23 cellular contexts compared by ENCODE assay signal in genomic region chr9:86184125-86184524, GRCh38.
A peak's percentile ranks its signal among the peaks of the same experiment; 100 is the strongest.
DNase-seq lines count a peak whose midpoint lies in the region; ATAC-seq and TF ChIP-seq lines count a peak whose summit lies in the region.
"Had no signal": no experiment of that assay in that cellular context is flagged by ENCODE, and none has a peak within 500 bp of the region (broad histone marks: within the 10 kb centered on the region; RNA-seq: fewer than 3 reads in every experiment).

No MANE protein-coding gene starts in this region.

- H2BK15ac ChIP-seq in neuronal stem cell (ENCODE audit: low read length), result no peak overlapping the region

- no peak overlapping the region for H2BK12ac ChIP-seq in neuronal stem cell (ENCODE audit: low read length)

- no peak overlapping the region for H4K91ac ChIP-seq in neuronal stem cell (ENCODE audit: low read depth, low read length, poor library complexity)

- no peak overlapping the region for H2AK5ac ChIP-seq in neuronal stem cell (ENCODE audit: low read depth, low read length)

- H3K4ac ChIP-seq in neuronal stem cell (ENCODE audit: low read length), result no peak overlapping the region

- H3K27me3 Mint-ChIP-seq in osteocyte (ENCODE audit: unreplicated experiment) (peaks cover 12% of the 10 kb centered on the region), GM23338 (ENCODE audit: insufficient read depth, low read depth, poor library complexity) (peaks cover 7% of the 10 kb centered on the region)
- H3K27me3 Mint-ChIP-seq in activated naive CD8-positive, alpha-beta T cell treated with anti-CD3 and anti-CD28 coated beads for 36 hours, result peaks cover 2% of the 10 kb centered on the region

- no peak overlapping the region for H3K4me2 ChIP-seq in neuronal stem cell (ENCODE audit: insufficient read depth, low read length, poor library complexity, severe bottlenecking)
- H3K4me2 ChIP-seq in GM23338, result no peak overlapping the region
- H3K4me2 ChIP-seq: BLaER1 had no signal

- no peak overlapping the region for H4K8ac ChIP-seq in neuronal stem cell (ENCODE audit: low read depth, low read length)

- no peaks in the 10 kb centered on the region for H4K20me1 ChIP-seq in GM23338 (replicated peaks; ENCODE audit: insufficient read depth)
- H4K20me1 ChIP-seq: BLaER1 had no signal

- H3K4me1 ChIP-seq in esophagus muscularis mucosa, result no peaks in the 10 kb centered on the region
- no peaks in the 10 kb centered on the region for H3K4me1 ChIP-seq in neuronal stem cell (ENCODE audit: control insufficient read depth in 2 of 2, insufficient read depth in 1 of 2, low read depth in 1 of 2, low read length in 2 of 2)
- peaks cover 22% of the 10 kb centered on the region for H3K4me1 ChIP-seq in GM23338 (ENCODE audit: insufficient read depth)
- H3K4me1 ChIP-seq: BE2C, BLaER1 had no signal

- no peaks in the 10 kb centered on the region for H3F3A ChIP-seq in GM23338 (replicated peaks; ENCODE audit: low read depth)

- intact Hi-C loops in esophagus muscularis mucosa (cut with DNase I), result no loop called here

- H3K4me3 Mint-ChIP-seq in osteocyte (ENCODE audit: unreplicated experiment) (no peak overlapping the region), GM23338 (no peak overlapping the region)
- no peak overlapping the region for H3K4me3 Mint-ChIP-seq in activated naive CD8-positive, alpha-beta T cell treated with anti-CD3 and anti-CD28 coated beads for 36 hours
- H3K4me3 Mint-ChIP-seq: CD14-positive monocyte; CD4-positive, alpha-beta memory T cell; CD4-positive, CD25-positive, alpha-beta regulatory T cell; CD8-positive, alpha-beta memory T cell had no signal

- no peak for TF ChIP-seq CTCF in esophagus muscularis mucosa (IDR thresholded peaks at IDR 0.05)
- TF ChIP-seq CTCF in osteocyte (IDR thresholded peaks at IDR 0.05), result no peak
- no peak for TF ChIP-seq CTCF in GM23338 (conservative IDR thresholded peaks at IDR 0.05; ENCODE audit: low read depth in 2 of 2)

- no peak overlapping the region for H3K14ac ChIP-seq in neuronal stem cell (ENCODE audit: low read length)

- H3K23ac ChIP-seq in neuronal stem cell (ENCODE audit: low read depth, low read length, poor library complexity), result no peak overlapping the region

- WGBS in esophagus muscularis mucosa, result 78% methylated on average over 4 of the region's 4 CpGs
- WGBS in neuronal stem cell (ENCODE audit: extremely low coverage in 2 of 2, insufficient read length in 2 of 2, insufficient replicate concordance in 1 of 2), 2 donors, result no CpG with 5 or more reads among the region's 4 CpGs

- H3K79me2 ChIP-seq in GM23338 (replicated peaks; ENCODE audit: insufficient read depth), result no peaks in the 10 kb centered on the region

- H3K36me3 Mint-ChIP-seq in osteocyte (ENCODE audit: unreplicated experiment) (no peaks in the 10 kb centered on the region), GM23338 (ENCODE audit: low read depth) (peaks cover 9% of the 10 kb centered on the region; the same call in 2 of the 3 replicates)
- no peaks in the 10 kb centered on the region for H3K36me3 Mint-ChIP-seq in activated naive CD8-positive, alpha-beta T cell treated with anti-CD3 and anti-CD28 coated beads for 36 hours
- H3K36me3 Mint-ChIP-seq: CD14-positive monocyte; CD4-positive, alpha-beta memory T cell; CD4-positive, CD25-positive, alpha-beta regulatory T cell had no signal

- H3K27me3 ChIP-seq in esophagus muscularis mucosa (no peaks in the 10 kb centered on the region), neuronal stem cell (ENCODE audit: control insufficient read depth in 3 of 3, insufficient read depth in 3 of 3, low read depth in 1 of 3, low read length in 3 of 3) (no peaks in the 10 kb centered on the region), GM23338 (ENCODE audit: insufficient read depth) (no peaks in the 10 kb centered on the region)
- H3K27me3 ChIP-seq: BE2C, BLaER1 had no signal

- no peak overlapping the region for H3K27ac Mint-ChIP-seq in osteocyte (ENCODE audit: unreplicated experiment)
- no peak overlapping the region for H3K27ac Mint-ChIP-seq in activated naive CD8-positive, alpha-beta T cell treated with anti-CD3 and anti-CD28 coated beads for 36 hours
- H3K27ac Mint-ChIP-seq in GM23338, result no peak overlapping the region
- H3K27ac Mint-ChIP-seq: CD14-positive monocyte; CD4-positive, alpha-beta memory T cell; CD4-positive, CD25-positive, alpha-beta regulatory T cell; CD8-positive, alpha-beta memory T cell had no signal

- H3K9me3 Mint-ChIP-seq in osteocyte (ENCODE audit: unreplicated experiment), result no peaks in the 10 kb centered on the region
- no peaks in the 10 kb centered on the region for H3K9me3 Mint-ChIP-seq in activated naive CD8-positive, alpha-beta T cell treated with anti-CD3 and anti-CD28 coated beads for 36 hours
- peaks cover 13% of the 10 kb centered on the region; the same call in 2 of the 3 replicates for H3K9me3 Mint-ChIP-seq in GM23338

- TF ChIP-seq EP300 in esophagus muscularis mucosa (IDR thresholded peaks at IDR 0.05), result no peak

- H3K4me1 Mint-ChIP-seq in osteocyte (ENCODE audit: unreplicated experiment) (peaks cover 2% of the 10 kb centered on the region), GM23338 (peaks cover 41% of the 10 kb centered on the region)
- H3K4me1 Mint-ChIP-seq in activated naive CD8-positive, alpha-beta T cell treated with anti-CD3 and anti-CD28 coated beads for 36 hours, result no peaks in the 10 kb centered on the region
- H3K4me1 Mint-ChIP-seq: CD14-positive monocyte; CD4-positive, alpha-beta memory T cell; CD4-positive, CD25-positive, alpha-beta regulatory T cell; CD8-positive, alpha-beta memory T cell had no signal

- H3K4me3 ChIP-seq in esophagus muscularis mucosa (no peak overlapping the region), neuronal stem cell (ENCODE audit: low read length in 2 of 2) (no peak overlapping the region), GM23338 (no peak overlapping the region)
- H3K4me3 ChIP-seq: BLaER1, GM12878 had no signal

- H2BK5ac ChIP-seq in neuronal stem cell (ENCODE audit: low read length), result no peak overlapping the region

- no peak for TF ChIP-seq POLR2A in esophagus muscularis mucosa (IDR thresholded peaks at IDR 0.05; ENCODE audit: low read depth)

- no peak overlapping the region for H2AFZ ChIP-seq in neuronal stem cell (ENCODE audit: low read length)
- no peak overlapping the region for H2AFZ ChIP-seq in GM23338

- H3K9me3 ChIP-seq in esophagus muscularis mucosa (peaks cover 0 to 8% (median 3%) of the 10 kb centered on the region in 4 donors), neuronal stem cell (replicated peaks in 1 of 2; ENCODE audit: control insufficient read depth in 2 of 2, insufficient read depth in 1 of 2, low read depth in 1 of 2, low read length in 2 of 2) (no peaks in the 10 kb centered on the region)
- H3K9me3 ChIP-seq: BE2C had no signal

- no peak overlapping the region for H2BK120ac ChIP-seq in neuronal stem cell (ENCODE audit: low read depth, low read length)

- no peak overlapping the region for H3K27ac ChIP-seq in esophagus muscularis mucosa (replicated peaks in 1 of 4)
- H3K27ac ChIP-seq in neuronal stem cell (replicated peaks; ENCODE audit: low read length), result no peak overlapping the region
- H3K27ac ChIP-seq in GM23338 (ENCODE audit: low read depth), result no peak overlapping the region
- H3K27ac ChIP-seq: BLaER1 had no signal

- H3K9me2 ChIP-seq in GM23338 (ENCODE audit: insufficient read depth), result peaks cover 13% of the 10 kb centered on the region

- no peak for ATAC-seq in GM23338
- ATAC-seq: GM12878 had no signal

- DNase-seq in esophagus muscularis mucosa (ENCODE audit: extremely low spot score) (peak; percentile 55), neuronal stem cell (ENCODE audit: low spot score) (no peak), osteocyte (ENCODE audit: extremely low spot score, unreplicated experiment) (peak; percentile 60), GM23338 (ENCODE audit: low spot score) (no peak)
- no peak for DNase-seq in activated naive CD8-positive, alpha-beta T cell treated with anti-CD3 and anti-CD28 coated beads for 36 hours
- DNase-seq: 8988T; ACHN; BE2C; C1 segment of cervical spinal cord; CD4-positive, alpha-beta memory T cell; CD4-positive, CD25-positive, alpha-beta regulatory T cell; CD8-positive, alpha-beta memory T cell; COR-L47; DMS 273 treated with DMSO at 0.1 percent for 48 hours; DMS153; DMS53; DMS79; DND-41; EL; GDM1 had no signal

- no peaks in the 10 kb centered on the region for H3K36me3 ChIP-seq in esophagus muscularis mucosa
- H3K36me3 ChIP-seq in neuronal stem cell (replicated peaks in 1 of 2; ENCODE audit: control insufficient read depth in 2 of 2, insufficient read depth in 2 of 2, low read length in 2 of 2), result no peaks in the 10 kb centered on the region
- H3K36me3 ChIP-seq in GM23338 (ENCODE audit: insufficient read depth), result no peaks in the 10 kb centered on the region
- H3K36me3 ChIP-seq: BE2C, BLaER1 had no signal

- no peak overlapping the region for H3K9ac ChIP-seq in neuronal stem cell (ENCODE audit: low read depth, low read length, poor library complexity)
- H3K9ac ChIP-seq: BLaER1 had no signal

- peak overlapping the region; percentile 28 for H3K18ac ChIP-seq in neuronal stem cell (ENCODE audit: low read length)

- H3K79me1 ChIP-seq in neuronal stem cell (ENCODE audit: low read depth, low read length), result no peaks in the 10 kb centered on the region

TF ChIP-seq in GM23338, 12 proteins besides CTCF, POLR2A, EP300 and RAD21 (continues in another document):
- TF ChIP-seq EZH2 (IDR thresholded peaks at IDR 0.05; ENCODE audit: low read depth, unreplicated experiment), result no peak
- TF ChIP-seq, protein P1, sequence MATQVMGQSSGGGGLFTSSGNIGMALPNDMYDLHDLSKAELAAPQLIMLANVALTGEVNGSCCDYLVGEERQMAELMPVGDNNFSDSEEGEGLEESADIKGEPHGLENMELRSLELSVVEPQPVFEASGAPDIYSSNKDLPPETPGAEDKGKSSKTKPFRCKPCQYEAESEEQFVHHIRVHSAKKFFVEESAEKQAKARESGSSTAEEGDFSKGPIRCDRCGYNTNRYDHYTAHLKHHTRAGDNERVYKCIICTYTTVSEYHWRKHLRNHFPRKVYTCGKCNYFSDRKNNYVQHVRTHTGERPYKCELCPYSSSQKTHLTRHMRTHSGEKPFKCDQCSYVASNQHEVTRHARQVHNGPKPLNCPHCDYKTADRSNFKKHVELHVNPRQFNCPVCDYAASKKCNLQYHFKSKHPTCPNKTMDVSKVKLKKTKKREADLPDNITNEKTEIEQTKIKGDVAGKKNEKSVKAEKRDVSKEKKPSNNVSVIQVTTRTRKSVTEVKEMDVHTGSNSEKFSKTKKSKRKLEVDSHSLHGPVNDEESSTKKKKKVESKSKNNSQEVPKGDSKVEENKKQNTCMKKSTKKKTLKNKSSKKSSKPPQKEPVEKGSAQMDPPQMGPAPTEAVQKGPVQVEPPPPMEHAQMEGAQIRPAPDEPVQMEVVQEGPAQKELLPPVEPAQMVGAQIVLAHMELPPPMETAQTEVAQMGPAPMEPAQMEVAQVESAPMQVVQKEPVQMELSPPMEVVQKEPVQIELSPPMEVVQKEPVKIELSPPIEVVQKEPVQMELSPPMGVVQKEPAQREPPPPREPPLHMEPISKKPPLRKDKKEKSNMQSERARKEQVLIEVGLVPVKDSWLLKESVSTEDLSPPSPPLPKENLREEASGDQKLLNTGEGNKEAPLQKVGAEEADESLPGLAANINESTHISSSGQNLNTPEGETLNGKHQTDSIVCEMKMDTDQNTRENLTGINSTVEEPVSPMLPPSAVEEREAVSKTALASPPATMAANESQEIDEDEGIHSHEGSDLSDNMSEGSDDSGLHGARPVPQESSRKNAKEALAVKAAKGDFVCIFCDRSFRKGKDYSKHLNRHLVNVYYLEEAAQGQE (IDR thresholded peaks at IDR 0.05; ENCODE audit: unreplicated experiment), result no peak
- TF ChIP-seq JUNB (IDR thresholded peaks at IDR 0.05; ENCODE audit: unreplicated experiment), result no peak

Comparison
In these comparisons a context has a peak if more than half of its experiments do, and no peak if none do; other contexts are left out.
1. DNase-seq: peak in esophagus muscularis mucosa (single experiment) and osteocyte (single experiment); none in neuronal stem cell (single experiment), activated naive CD8-positive, alpha-beta T cell treated with anti-CD3 and anti-CD28 coated beads for 36 hours (single experiment) and GM23338 (single experiment).